ENCODE assay signal across 9 cellular contexts in genomic region chr19:40612831-40613668, GRCh38. TPM values are rescaled to one million over a fixed set of nuclear protein-coding genes. Genes with fewer than 3 reads are reported as not detected.
DNase-seq lines count a peak whose midpoint lies in the region; ATAC-seq, FAIRE-seq and TF ChIP-seq lines count a peak whose summit lies in the region.
"Had no signal": no experiment of that assay in that cellular context is flagged by ENCODE, and none has a peak within 500 bp of the region (broad histone marks: within the 10 kb centered on the region; RNA-seq: fewer than 3 reads in every experiment).

No MANE protein-coding gene starts in this region.

- H2AFZ ChIP-seq in PC-9 = peak overlapping the region; percentile 95

- BruUV-seq in PC-9 (replicated peaks; lab: Mats Ljungman, UMichigan) = TSS peak; percentile 45

- peak; percentile 38 for TF ChIP-seq POLR2A in GM18505 (IDR thresholded peaks at IDR 0.05; ENCODE audit: borderline replicate concordance, extremely low read depth, insufficient read depth, insufficient read length)

- no peak for ATAC-seq in GM18505 (IDR thresholded peaks at IDR 0.05; ENCODE audit: unreplicated experiment)
- ATAC-seq in GM18520 (IDR thresholded peaks at IDR 0.05; ENCODE audit: unreplicated experiment) = no peak

- H3K27me3 ChIP-seq in PC-9 (ENCODE audit: insufficient read depth, low read depth) (no peaks in the 10 kb centered on the region), iPS-18a (ENCODE audit: control insufficient read depth, insufficient read depth, low read length) (peaks cover 47% of the 10 kb centered on the region)

- intact Hi-C loops in PC-9 (cut with micrococcal nuclease; ENCODE audit: unreplicated experiment) = loop anchor here (5.0 kb wide), 1 partner anchor 104 kb away; the partner anchor contains the start of genes COQ8B and ITPKC

- H3K36me3 ChIP-seq in PC-9 (ENCODE audit: low read depth) (peaks cover 4% of the 10 kb centered on the region; the same call in 1 of the 2 replicates), iPS-18a (ENCODE audit: control insufficient read depth, low read depth, low read length) (no peaks in the 10 kb centered on the region)

- H3K27ac ChIP-seq in PC-9 (peak overlapping the region; percentile 70), iPS-18a (ENCODE audit: low read length) (peak overlapping the region; percentile 30)
- H3K27ac ChIP-seq: VCaP had no signal

- H3K9ac ChIP-seq in iPS-18a (ENCODE audit: low read length) = peak overlapping the region; percentile 69

- H3K4me3 ChIP-seq in PC-9 (peak overlapping the region; percentile 86), iPS-18a (ENCODE audit: low read length) (peak overlapping the region; percentile 77)

- H3K9me3 ChIP-seq in PC-9 (ENCODE audit: insufficient read depth, low read depth) = no peaks in the 10 kb centered on the region
- no peaks in the 10 kb centered on the region for H3K9me3 ChIP-seq in iPS-18a (ENCODE audit: control insufficient read depth, low read depth, low read length)

- DNase-seq in PC-9 (peak; percentile 56 to 79), HTR-8/SVneo (ENCODE audit: insufficient read length, low spot score) (no peak), NCI-H2107 (lab: John Stamatoyannopoulos, UW) (no peak)
- peak; percentile 84 for DNase-seq in activated naive CD4-positive, alpha-beta T cell treated with anti-CD3 and anti-CD28 coated beads, Interleukin-2, amount 50 U/mL, for 16 hours
- peak; percentile 86 to 89 for DNase-seq in stimulated activated CD4-positive, alpha-beta T cell treated with anti-CD3 and anti-CD28 coated beads, Interleukin-2, amount 100 ng/mL, for 24 hours

- H4K20me1 ChIP-seq in PC-9 (ENCODE audit: insufficient read depth) = no peaks in the 10 kb centered on the region

- no peaks in the 10 kb centered on the region for H3K79me2 ChIP-seq in PC-9 (ENCODE audit: low read depth)

- CTCF ChIA-PET in PC-9 (lab: Charles Lee) = no interaction called here

- no peak for TF ChIP-seq CTCF in PC-9 (conservative IDR thresholded peaks at IDR 0.05)

- peaks cover 26% of the 10 kb centered on the region; the same call in 1 of the 2 replicates for H3F3A ChIP-seq in PC-9 (ENCODE audit: insufficient read depth, low read depth)

- POLR2A ChIA-PET in PC-9 (lab: Charles Lee; ENCODE audit: unreplicated experiment) = interaction anchor here (0.6 to 1.1 kb wide), 8 partner anchors 9 to 171 kb away, joined by 4 to 28 read pairs (median 6); partner anchors contain the start of genes ACTMAP, BLVRB and SNRPA

- peaks cover 21% of the 10 kb centered on the region for H3K4me1 ChIP-seq in PC-9 (replicated peaks; ENCODE audit: insufficient read depth)
- peaks cover 7% of the 10 kb centered on the region for H3K4me1 ChIP-seq in iPS-18a (ENCODE audit: control insufficient read depth, low read depth, low read length)

- H3K4me2 ChIP-seq in PC-9 = peak overlapping the region; percentile 89

- H3K9me2 ChIP-seq in PC-9 (ENCODE audit: insufficient read depth) = no peaks in the 10 kb centered on the region

- FAIRE-seq in HTR-8/SVneo (lab: Jason Lieb, UNC) = no peak

RNA-seq across cellular contexts. Expression of gene LTBP4, which starts 11.9 kb away (rescaled TPM):
- 163 and 203 TPM in 2 replicates for total RNA-seq in PC-9 (2021)

RNA-seq across cellular contexts. Expression of gene SHKBP1, which starts 36.4 kb away (rescaled TPM):
- 90.1 and 93.7 TPM in 2 replicates for total RNA-seq in PC-9 (2021)

Comparison
In these comparisons a context has a peak if more than half of its experiments do, and no peak if none do; other contexts are left out.
1. DNase-seq: peak in PC-9 (2 of 2), activated naive CD4-positive, alpha-beta T cell treated with anti-CD3 and anti-CD28 coated beads, Interleukin-2, amount 50 U/mL, for 16 hours (single experiment) and stimulated activated CD4-positive, alpha-beta T cell treated with anti-CD3 and anti-CD28 coated beads, Interleukin-2, amount 100 ng/mL, for 24 hours (2 of 2); none in HTR-8/SVneo (single experiment) and NCI-H2107 (single experiment).